8 cellular contexts compared by ENCODE assay signal in the genomic region with DNA sequence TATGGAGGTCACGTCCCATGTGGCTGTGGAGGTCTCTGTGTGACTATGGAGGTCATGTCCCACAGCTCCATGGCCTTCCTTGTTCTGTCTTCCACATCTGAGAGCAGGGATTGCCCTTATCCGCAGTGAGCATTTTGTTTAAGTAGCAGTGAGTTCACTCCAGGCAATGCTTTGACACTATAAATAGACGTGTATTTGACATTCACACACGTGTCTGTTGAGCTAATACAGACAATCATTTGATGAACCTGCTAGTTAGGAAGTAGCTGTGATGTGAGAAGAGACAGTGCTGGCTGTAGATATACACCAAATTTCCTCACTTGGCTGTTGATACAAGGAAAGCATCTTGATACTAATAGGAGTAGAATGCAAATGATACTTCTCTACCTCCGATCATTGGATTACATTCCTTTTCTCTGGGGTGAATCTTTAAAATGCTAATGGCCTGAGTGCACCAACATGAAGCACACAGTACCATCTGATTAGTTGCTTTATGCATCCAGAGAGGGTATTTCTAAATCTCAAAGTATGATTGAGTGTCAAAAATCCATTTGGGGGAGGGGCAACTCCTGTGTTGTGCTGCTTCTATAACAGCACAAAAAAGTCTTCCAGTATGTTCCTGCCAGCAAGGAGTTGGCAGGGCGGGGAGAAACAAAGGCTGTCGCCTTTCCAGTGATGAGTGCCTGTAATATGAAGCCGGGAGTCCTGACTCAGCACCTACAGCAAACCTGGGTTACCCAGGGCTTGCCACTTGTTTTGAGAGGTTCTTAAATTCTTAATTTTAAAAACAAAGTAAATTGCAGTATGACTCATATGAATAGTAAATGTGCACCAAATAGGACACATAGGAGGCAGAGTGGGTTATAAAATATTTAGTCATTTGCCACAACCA. TPM values are rescaled to one million over a fixed set of nuclear protein-coding genes. Genes with fewer than 3 reads are reported as not detected.
A peak's percentile ranks its signal among the peaks of the same experiment; 100 is the strongest.
DNase-seq lines count a peak whose midpoint lies in the region; ATAC-seq and TF ChIP-seq lines count a peak whose summit lies in the region.

No MANE protein-coding gene starts in this region.

- CTCF ChIA-PET in BJ (lab: Yijun Ruan, JAX) = interaction anchor here (1.0 kb wide), 1 partner anchor 28 kb away, joined by 4 read pairs; no protein-coding TSS in a partner anchor

- no peak overlapping the region for H3K4me3 Mint-ChIP-seq in activated T-helper 17 cell treated with anti-CD3 and anti-CD28 coated beads, Interleukin-2, amount 50 U/mL, for 72 hours
- no peak overlapping the region for H3K4me3 Mint-ChIP-seq in type B pancreatic cell

- TF ChIP-seq EP300 in transverse colon (IDR thresholded peaks at IDR 0.05; ENCODE audit: low read depth) = no peak

- H3K27me3 ChIP-seq in BJ (ENCODE audit: control insufficient read depth, insufficient read depth, low read length) = no peaks in the 10 kb centered on the region
- no peaks in the 10 kb centered on the region for H3K27me3 ChIP-seq in iPS-20b (ENCODE audit: insufficient read depth, low read length)
- H3K27me3 ChIP-seq in transverse colon = no peaks in the 10 kb centered on the region
- H3K27me3 ChIP-seq in WERI-Rb-1 (ENCODE audit: insufficient read depth, low read depth, severe bottlenecking) = no peaks in the 10 kb centered on the region

- H3K9ac ChIP-seq in iPS-20b (ENCODE audit: low read depth, low read length) = peak overlapping the region; percentile 56; the same call in 1 of the 2 replicates

- peaks cover 67% of the 10 kb centered on the region for H3K36me3 Mint-ChIP-seq in activated T-helper 17 cell treated with anti-CD3 and anti-CD28 coated beads, Interleukin-2, amount 50 U/mL, for 72 hours (ENCODE audit: low read depth)
- H3K36me3 Mint-ChIP-seq in type B pancreatic cell = peaks cover 13% of the 10 kb centered on the region

- H3K4me1 ChIP-seq in iPS-20b (ENCODE audit: insufficient read depth, low read length) (peaks cover 21% of the 10 kb centered on the region), transverse colon (peaks cover 8 to 53% (median 27%) of the 10 kb centered on the region in 4 donors)

- WGBS in transverse colon (ENCODE audit: low coverage in 1 of 2), 2 donors = 33 to 34% methylated on average over 3 to 8 of the region's 8 CpGs

- H3K27me3 Mint-ChIP-seq in activated T-helper 17 cell treated with anti-CD3 and anti-CD28 coated beads, Interleukin-2, amount 50 U/mL, for 72 hours = no peaks in the 10 kb centered on the region
- H3K27me3 Mint-ChIP-seq in type B pancreatic cell = no peaks in the 10 kb centered on the region

- H3K9me3 Mint-ChIP-seq in activated T-helper 17 cell treated with anti-CD3 and anti-CD28 coated beads, Interleukin-2, amount 50 U/mL, for 72 hours = no peaks in the 10 kb centered on the region
- H3K9me3 Mint-ChIP-seq in type B pancreatic cell = no peaks in the 10 kb centered on the region

- H3K4me3 ChIP-seq in BJ (ENCODE audit: low read depth, low read length) (no peak overlapping the region), iPS-20b (ENCODE audit: low read length) (peak overlapping the region; percentile 38), transverse colon (no peak overlapping the region), WERI-Rb-1 (ENCODE audit: low read depth, low read length) (no peak overlapping the region)

- intact Hi-C loops in transverse colon (cut with DNase I; ENCODE audit: low total_unique reads) = no loop called here

- DNase-seq in BJ (ENCODE audit: low read depth) (peak; percentile 32), HT1080 (ENCODE audit: low read depth) (peak; percentile 84), transverse colon (peak; percentile 26), type B pancreatic cell (ENCODE audit: extremely low spot score, unreplicated experiment) (no peak), WERI-Rb-1 (no peak)

- ATAC-seq in activated T-helper 17 cell treated with anti-CD3 and anti-CD28 coated beads, Interleukin-2, amount 50 U/mL, for 72 hours (replicated peaks) = peak; percentile 66
- ATAC-seq in HG03025 (IDR thresholded peaks at IDR 0.05; ENCODE audit: low FRiP score, unreplicated experiment) = no peak

- POLR2A ChIA-PET in BJ (lab: Charles Lee) = no interaction called here

- H3K36me3 ChIP-seq in BJ (ENCODE audit: control insufficient read depth, insufficient read depth, low read length) (peaks cover 12% of the 10 kb centered on the region), iPS-20b (ENCODE audit: insufficient read depth, low read depth, low read length) (peaks cover 50% of the 10 kb centered on the region), transverse colon (no peaks in the 10 kb centered on the region), WERI-Rb-1 (peaks cover 59% of the 10 kb centered on the region)

- TF ChIP-seq POLR2A in transverse colon (IDR thresholded peaks at IDR 0.05) = no peak

- in situ Hi-C loops in transverse colon (cut with MboI; ENCODE audit: low pct_ligation_motif_present in 1 of 4, low pct_unique_long_range_greater_than_20kb in 1 of 4, low sequenced_read_pairs in 3 of 4) = no loop called here

- H3K9me3 ChIP-seq in iPS-20b (ENCODE audit: insufficient read depth, low read depth, low read length) (no peaks in the 10 kb centered on the region), transverse colon (no peaks in the 10 kb centered on the region), WERI-Rb-1 (ENCODE audit: severe bottlenecking) (no peaks in the 10 kb centered on the region)

- H3K4me1 Mint-ChIP-seq in activated T-helper 17 cell treated with anti-CD3 and anti-CD28 coated beads, Interleukin-2, amount 50 U/mL, for 72 hours = peaks cover 9% of the 10 kb centered on the region
- peaks cover 7% of the 10 kb centered on the region for H3K4me1 Mint-ChIP-seq in type B pancreatic cell (ENCODE audit: unreplicated experiment)

- H3K27ac ChIP-seq in iPS-20b (ENCODE audit: low read length) (peak overlapping the region; percentile 6), transverse colon (peak overlapping the region in 3 of 4 donors; percentile 5 to 41 (median 19)), WERI-Rb-1 (no peak overlapping the region)

- TF ChIP-seq CTCF in BJ (IDR thresholded peaks at IDR 0.05; ENCODE audit: insufficient read depth, low read depth, low read length) = no peak
- no peak for TF ChIP-seq CTCF in transverse colon (IDR thresholded peaks at IDR 0.05)
- no peak for TF ChIP-seq CTCF in type B pancreatic cell (conservative IDR thresholded peaks at IDR 0.05)
- no peak for TF ChIP-seq CTCF in WERI-Rb-1 (IDR thresholded peaks at IDR 0.05; ENCODE audit: low read depth, low read length)

- H3K27ac Mint-ChIP-seq in activated T-helper 17 cell treated with anti-CD3 and anti-CD28 coated beads, Interleukin-2, amount 50 U/mL, for 72 hours = no peak overlapping the region
- no peak overlapping the region for H3K27ac Mint-ChIP-seq in type B pancreatic cell

RNA-seq across cellular contexts. Expression of gene CUL4A, which starts 7.0 kb away (rescaled TPM):
- polyA plus RNA-seq in BJ (2011; rRNA removed) = 51.5 and 67.1 TPM in 2 replicates
- polyA minus RNA-seq in BJ (2011; rRNA and poly(A)+ RNA removed) = 35.6 and 39.4 TPM in 2 replicates
- total RNA-seq in HT1080 (2014; rRNA removed; shearing (Covaris generic)) = 159 and 192 TPM in 2 replicates
- polyA plus RNA-seq in HT1080 (2015; cell fraction: cytosol; rRNA removed) = 106 and 113 TPM in 2 replicates
- 96.6 and 163 TPM in 2 replicates for polyA plus RNA-seq in HT1080 (2015; cell fraction: nucleus; rRNA removed)
- total RNA-seq in activated T-helper 17 cell treated with anti-CD3 and anti-CD28 coated beads, Interleukin-2, amount 50 U/mL, for 72 hours = 100 to 1,000 TPM in 1 of 2 donors, 10 to 100 TPM in 1; 98.9 to 100 TPM
- total RNA-seq in transverse colon (100 to 1,000 TPM in 2 of 4 donors, 10 to 100 TPM in 2; 87.6 to 150 (median 110) TPM), type B pancreatic cell (ENCODE audit: low replicate concordance) (64.6 and 69.9 TPM in 2 replicates)

RNA-seq across cellular contexts. Expression of gene PCID2, which starts 7.9 kb away (rescaled TPM):
- polyA plus RNA-seq in BJ (2011; rRNA removed) = 73.6 and 87.5 TPM in 2 replicates
- 28.2 and 43.4 TPM in 2 replicates for polyA minus RNA-seq in BJ (2011; rRNA and poly(A)+ RNA removed)
- 113 and 114 TPM in 2 replicates for total RNA-seq in HT1080 (2014; rRNA removed; shearing (Covaris generic))
- polyA plus RNA-seq in HT1080 (2015; cell fraction: cytosol; rRNA removed) = 94.3 and 110 TPM in 2 replicates
- 173 and 187 TPM in 2 replicates for polyA plus RNA-seq in HT1080 (2015; cell fraction: nucleus; rRNA removed)
- 100 to 1,000 TPM in 1 of 2 donors, 10 to 100 TPM in 1; 56.5 to 135 TPM for total RNA-seq in activated T-helper 17 cell treated with anti-CD3 and anti-CD28 coated beads, Interleukin-2, amount 50 U/mL, for 72 hours
- total RNA-seq in transverse colon (10 to 100 TPM; 13.1 to 87.6 (median 41.3) TPM), type B pancreatic cell (ENCODE audit: low replicate concordance) (46.3 and 59.7 TPM in 2 replicates)

RNA-seq across cellular contexts. Expression of gene PROZ, which starts 58.0 kb away (rescaled TPM):
- polyA plus RNA-seq in BJ (2011; rRNA removed) = not detected in 2 replicates
- not detected in 2 replicates for polyA minus RNA-seq in BJ (2011; rRNA and poly(A)+ RNA removed)
- total RNA-seq in HT1080 (2014; rRNA removed; shearing (Covaris generic)) = not detected in 2 replicates
- not detected in 2 replicates for polyA plus RNA-seq in HT1080 (2015; cell fraction: cytosol; rRNA removed)
- not detected in 2 replicates for polyA plus RNA-seq in HT1080 (2015; cell fraction: nucleus; rRNA removed)
- 1 to 10 TPM in 1 of 2 donors, under 1 TPM in 1; 0.39 to 4.3 TPM for total RNA-seq in activated T-helper 17 cell treated with anti-CD3 and anti-CD28 coated beads, Interleukin-2, amount 50 U/mL, for 72 hours
- not detected for total RNA-seq in transverse colon
- total RNA-seq in type B pancreatic cell (ENCODE audit: low replicate concordance) = not detected in 2 replicates

Comparison
In these comparisons a context has a peak if more than half of its experiments do, and no peak if none do; other contexts are left out.
1. DNase-seq: peak in BJ (single experiment), HT1080 (single experiment) and transverse colon (single experiment); none in type B pancreatic cell (single experiment) and WERI-Rb-1 (single experiment).